ENCODE assay signal across 10 cellular contexts in genomic region chr6:44043036-44043478, GRCh38.
A peak's percentile ranks its signal among the peaks of the same experiment; 100 is the strongest.
DNase-seq lines count a peak whose midpoint lies in the region; ATAC-seq and TF ChIP-seq lines count a peak whose summit lies in the region.
"Had no signal": no experiment of that assay in that cellular context is flagged by ENCODE, and none has a peak within 500 bp of the region (broad histone marks: within the 10 kb centered on the region; RNA-seq: fewer than 3 reads in every experiment).

No MANE protein-coding gene starts in this region.

- H3K9ac ChIP-seq in fibroblast of lung (ENCODE audit: insufficient read depth, low read length) (no peak overlapping the region), rectal smooth muscle tissue (ENCODE audit: low read length) (no peak overlapping the region)

- POLR2A ChIA-PET in Panc1 (lab: Charles Lee) = no interaction called here

- no peaks in the 10 kb centered on the region for H4K20me1 ChIP-seq in GM23338 (replicated peaks; ENCODE audit: insufficient read depth)
- no peaks in the 10 kb centered on the region for H4K20me1 ChIP-seq in fibroblast of lung (ENCODE audit: control insufficient read depth, extremely low read depth, insufficient read depth, low read length)

- H2AFZ ChIP-seq in GM23338 = peak overlapping the region; percentile 86; the same call in 1 of the 2 replicates
- no peak overlapping the region for H2AFZ ChIP-seq in fibroblast of lung (ENCODE audit: low read length)

- H3K36me3 ChIP-seq in GM23338 (ENCODE audit: insufficient read depth) (no peaks in the 10 kb centered on the region), Panc1 (ENCODE audit: control insufficient read depth, insufficient read depth, low read length) (no peaks in the 10 kb centered on the region), fibroblast of lung (ENCODE audit: control insufficient read depth, insufficient read depth, low read length) (no peaks in the 10 kb centered on the region), rectal smooth muscle tissue (ENCODE audit: control insufficient read depth, insufficient read depth, low read length) (no peaks in the 10 kb centered on the region), Peyer's patch (no peaks in the 10 kb centered on the region)

- no peak overlapping the region for H3K4me3 ChIP-seq in GM23338
- no peak overlapping the region for H3K4me3 ChIP-seq in Panc1 (ENCODE audit: low read depth in 2 of 2, low read length in 2 of 2)
- no peak overlapping the region for H3K4me3 ChIP-seq in fibroblast of lung (replicated peaks in 1 of 4; ENCODE audit: control extremely low read depth in 1 of 4, insufficient read depth in 1 of 4, low read depth in 3 of 4, low read length in 4 of 4)
- H3K4me3 ChIP-seq in rectal smooth muscle tissue (ENCODE audit: low read length) = no peak overlapping the region
- H3K4me3 ChIP-seq in Peyer's patch = no peak overlapping the region

- H3K4me1 Mint-ChIP-seq in GM23338 (peaks cover 40% of the 10 kb centered on the region), type B pancreatic cell (ENCODE audit: unreplicated experiment) (peaks cover 26% of the 10 kb centered on the region)
- H3K4me1 Mint-ChIP-seq in activated T-cell treated with anti-CD3 and anti-CD28 coated beads, Interleukin-2, amount 50 U/mL, for 4 hours (ENCODE audit: low read depth) = peaks cover 2% of the 10 kb centered on the region

- H3K27me3 ChIP-seq in GM23338 (ENCODE audit: insufficient read depth) (no peaks in the 10 kb centered on the region), Panc1 (ENCODE audit: control insufficient read depth, insufficient read depth, low read length) (no peaks in the 10 kb centered on the region), fibroblast of lung (ENCODE audit: control insufficient read depth, insufficient read depth, low read length) (no peaks in the 10 kb centered on the region), rectal smooth muscle tissue (ENCODE audit: control insufficient read depth, insufficient read depth, low read length) (no peaks in the 10 kb centered on the region), Peyer's patch (no peaks in the 10 kb centered on the region)

- in situ Hi-C loops in Panc1 (cut with HindIII; ENCODE audit: low pct_unique_long_range_greater_than_20kb, low sequenced_read_pairs) = no loop called here

- H3K27ac ChIP-seq in GM23338 (ENCODE audit: low read depth) (no peak overlapping the region; the same call in 1 of the 2 replicates), Panc1 (ENCODE audit: low read length) (peak overlapping the region; percentile 84), fibroblast of lung (ENCODE audit: insufficient read depth, low read length) (peak overlapping the region; percentile 72), rectal smooth muscle tissue (ENCODE audit: low read depth, low read length) (peak overlapping the region; percentile 57), Peyer's patch (peak overlapping the region in 2 of 4 donors; percentile 38 to 60)

- H3K9me3 Mint-ChIP-seq in GM23338 (no peaks in the 10 kb centered on the region), type B pancreatic cell (no peaks in the 10 kb centered on the region)
- no peaks in the 10 kb centered on the region for H3K9me3 Mint-ChIP-seq in activated T-cell treated with anti-CD3 and anti-CD28 coated beads, Interleukin-2, amount 50 U/mL, for 4 hours
- H3K9me3 Mint-ChIP-seq: dendritic cell treated with granulocyte-macrophage colony-stimulating factor and Interleukin-4, amounts not matched to agents 40 ng/mL and 50 ng/mL, for 4 days had no signal

- TF ChIP-seq CTCF in GM23338 (conservative IDR thresholded peaks at IDR 0.05; ENCODE audit: low read depth in 2 of 2) = no peak
- TF ChIP-seq CTCF in Panc1 (IDR thresholded peaks at IDR 0.05) = no peak
- no peak for TF ChIP-seq CTCF in fibroblast of lung (conservative IDR thresholded peaks at IDR 0.05 in 1 of 2, IDR thresholded peaks at IDR 0.05 in 1 of 2; ENCODE audit: low read depth in 1 of 2, low read length in 2 of 2)
- no peak for TF ChIP-seq CTCF in Peyer's patch (IDR thresholded peaks at IDR 0.05)
- TF ChIP-seq CTCF in type B pancreatic cell (conservative IDR thresholded peaks at IDR 0.05) = no peak

- H3F3A ChIP-seq in GM23338 (replicated peaks; ENCODE audit: low read depth) = no peaks in the 10 kb centered on the region

- H3K27ac Mint-ChIP-seq in GM23338 = peak overlapping the region; percentile 81
- no peak overlapping the region for H3K27ac Mint-ChIP-seq in type B pancreatic cell
- H3K27ac Mint-ChIP-seq: dendritic cell treated with granulocyte-macrophage colony-stimulating factor and Interleukin-4, amounts not matched to agents 40 ng/mL and 50 ng/mL, for 4 days had no signal

- H3K4me1 ChIP-seq in GM23338 (ENCODE audit: insufficient read depth) (peaks cover 19% of the 10 kb centered on the region), Panc1 (ENCODE audit: control insufficient read depth, insufficient read depth, low read length) (peaks cover 21% of the 10 kb centered on the region), fibroblast of lung (ENCODE audit: control insufficient read depth, extremely low read depth, insufficient read depth, low read length) (peaks cover 36% of the 10 kb centered on the region), rectal smooth muscle tissue (ENCODE audit: control insufficient read depth, insufficient read depth, low read length) (peaks cover 31% of the 10 kb centered on the region), Peyer's patch (peaks cover 0 to 15% (median 1%) of the 10 kb centered on the region in 4 donors)

- intact Hi-C loops in Panc1 (cut with micrococcal nuclease; ENCODE audit: unreplicated experiment) = no loop called here

- H3K4me2 ChIP-seq in GM23338 = no peak overlapping the region
- no peak overlapping the region for H3K4me2 ChIP-seq in fibroblast of lung (ENCODE audit: extremely low read depth, insufficient read depth, low read length)

- H3K79me2 ChIP-seq in GM23338 (replicated peaks; ENCODE audit: insufficient read depth) (no peaks in the 10 kb centered on the region), fibroblast of lung (ENCODE audit: control insufficient read depth, insufficient read depth, low read length) (no peaks in the 10 kb centered on the region)

- no peaks in the 10 kb centered on the region for H3K9me3 ChIP-seq in Panc1 (ENCODE audit: control insufficient read depth, insufficient read depth, low read depth, low read length)
- H3K9me3 ChIP-seq in fibroblast of lung (ENCODE audit: control insufficient read depth, insufficient read depth, low read depth, low read length) = no peaks in the 10 kb centered on the region
- H3K9me3 ChIP-seq in Peyer's patch = no peaks in the 10 kb centered on the region

- H3K9me2 ChIP-seq in GM23338 (ENCODE audit: insufficient read depth) = no peaks in the 10 kb centered on the region

- no peak for TF ChIP-seq POLR2A in Peyer's patch (IDR thresholded peaks at IDR 0.05)

- H3K4me3 Mint-ChIP-seq in GM23338 (no peak overlapping the region; the same call in 2 of the 3 replicates), type B pancreatic cell (no peak overlapping the region)
- H3K4me3 Mint-ChIP-seq in activated T-cell treated with anti-CD3 and anti-CD28 coated beads, Interleukin-2, amount 50 U/mL, for 4 hours = no peak overlapping the region
- H3K4me3 Mint-ChIP-seq: dendritic cell treated with granulocyte-macrophage colony-stimulating factor and Interleukin-4, amounts not matched to agents 40 ng/mL and 50 ng/mL, for 4 days had no signal

- CTCF ChIA-PET in Panc1 (lab: Charles Lee) = interaction anchor here (0.6 to 1.4 kb wide), 3 partner anchors 9 to 45 kb away, joined by 3 read pairs; no protein-coding TSS in a partner anchor

- H3K36me3 Mint-ChIP-seq in GM23338 (ENCODE audit: low read depth) = no peaks in the 10 kb centered on the region
- H3K36me3 Mint-ChIP-seq in activated T-cell treated with anti-CD3 and anti-CD28 coated beads, Interleukin-2, amount 50 U/mL, for 4 hours (ENCODE audit: insufficient read depth) = no peaks in the 10 kb centered on the region
- no peaks in the 10 kb centered on the region for H3K36me3 Mint-ChIP-seq in type B pancreatic cell

- ATAC-seq in GM23338 = no peak
- peak; percentile 70 for ATAC-seq in Panc1
- no peak for ATAC-seq in activated T-cell treated with anti-CD3 and anti-CD28 coated beads, Interleukin-2, amount 50 U/mL, for 4 hours
- no peak for ATAC-seq in GM21423 (IDR thresholded peaks at IDR 0.05; ENCODE audit: unreplicated experiment)

- no TSS peak for BruUV-seq in Panc1 (replicated peaks; lab: Mats Ljungman, UMichigan)

- DNase-seq in GM23338 (ENCODE audit: low spot score) = no peak
- DNase-seq in Panc1 (ENCODE audit: low read depth, low spot score) = peak; percentile 71
- DNase-seq in fibroblast of lung (ENCODE audit: low read depth in 2 of 2) = peak in 1 of 2 donors; percentile 49
- DNase-seq in Peyer's patch = no peak
- no peak for DNase-seq in activated T-cell treated with anti-CD3 and anti-CD28 coated beads, Interleukin-2, amount 50 U/mL, for 4 hours
- DNase-seq in type B pancreatic cell (ENCODE audit: extremely low spot score, unreplicated experiment) = no peak
- DNase-seq: NK-92 treated with Interleukin-12 subunit alpha and Interleukin-12 subunit beta, amount 100 ng/mL, for 24 hours had no signal

- H3K27me3 Mint-ChIP-seq in GM23338 (ENCODE audit: insufficient read depth, low read depth, poor library complexity) (peaks cover 17% of the 10 kb centered on the region), type B pancreatic cell (no peaks in the 10 kb centered on the region)
- H3K27me3 Mint-ChIP-seq in activated T-cell treated with anti-CD3 and anti-CD28 coated beads, Interleukin-2, amount 50 U/mL, for 4 hours (ENCODE audit: low read depth) = peaks cover 2% of the 10 kb centered on the region

TF ChIP-seq in GM23338, 12 proteins besides CTCF, POLR2A, EP300 and RAD21 (continues in another document):
- TF ChIP-seq JUNB (IDR thresholded peaks at IDR 0.05; ENCODE audit: unreplicated experiment) (no peak), ZNF114 (CRISPR knock-in tag; IDR thresholded peaks at IDR 0.05) (no peak), CREB1 (CRISPR knock-in tag; IDR thresholded peaks at IDR 0.05; ENCODE audit: low read depth) (no peak), EZH2 (IDR thresholded peaks at IDR 0.05; ENCODE audit: low read depth, unreplicated experiment) (no peak)
